Comparison of ENCODE assay signal across 26 cellular contexts in the genomic region with DNA sequence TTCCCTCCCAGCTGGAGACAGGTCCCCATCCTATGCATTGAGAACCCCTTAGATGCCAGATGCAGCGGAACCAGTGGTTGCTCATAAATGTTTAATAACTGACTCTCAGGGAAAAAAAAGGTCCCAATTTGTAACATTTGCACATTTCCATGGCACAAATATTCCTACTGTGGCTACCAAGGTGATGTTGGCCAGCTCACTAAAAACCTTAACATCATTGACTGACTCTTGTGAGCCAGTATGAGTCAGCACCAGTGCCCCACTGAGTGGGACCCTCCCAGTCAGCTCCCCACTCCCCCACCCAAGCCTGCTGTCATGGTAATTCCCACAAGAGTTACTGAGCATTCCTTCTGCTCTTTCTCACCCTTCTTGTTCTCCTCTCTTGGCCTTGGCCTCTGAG. TPM values are rescaled to one million over a fixed set of nuclear protein-coding genes. Genes with fewer than 3 reads are reported as not detected.
DNase-seq lines count a peak whose midpoint lies in the region; ATAC-seq, FAIRE-seq and TF ChIP-seq lines count a peak whose summit lies in the region.
"Had no signal": no experiment of that assay in that cellular context is flagged by ENCODE, and none has a peak within 500 bp of the region (broad histone marks: within the 10 kb centered on the region; RNA-seq: fewer than 3 reads in every experiment).

No MANE protein-coding gene starts in this region.

- H3K27ac ChIP-seq in GM23338 (ENCODE audit: low read depth) (no peak overlapping the region), GM12878 (ENCODE audit: control insufficient read depth, insufficient read depth) (no peak overlapping the region), H1 (ENCODE audit: low read depth, low read length) (no peak overlapping the region)
- H3K27ac ChIP-seq: 22Rv1, BLaER1, C4-2B had no signal

- no peak for ATAC-seq in activated CD4-positive, alpha-beta T cell treated with anti-CD3 and anti-CD28 coated beads for 36 hours
- ATAC-seq in GM23338 (no peak), GM12878 (no peak)

- no peaks in the 10 kb centered on the region for H3K27me3 Mint-ChIP-seq in activated CD4-positive, alpha-beta T cell treated with anti-CD3 and anti-CD28 coated beads for 36 hours
- peaks cover 1% of the 10 kb centered on the region for H3K27me3 Mint-ChIP-seq in GM23338 (ENCODE audit: insufficient read depth, low read depth, poor library complexity)
- H3K27me3 Mint-ChIP-seq: B cell had no signal

- in situ Hi-C loops in GM12878 (cut with MboI), result no loop called here

- no peaks in the 10 kb centered on the region for H3K9me3 ChIP-seq in GM12878 (replicated peaks; ENCODE audit: control insufficient read depth, insufficient read depth, low read length)
- no peaks in the 10 kb centered on the region for H3K9me3 ChIP-seq in H1 (ENCODE audit: insufficient read depth in 2 of 2, low read depth in 1 of 2, low read length in 1 of 2)
- H3K9me3 ChIP-seq: BLaER1 had no signal

- no peak overlapping the region for H3K14ac ChIP-seq in H1 (ENCODE audit: insufficient read length)

- H3K4ac ChIP-seq in H1 (replicated peaks; ENCODE audit: insufficient read length, low read depth, low read length), result no peak overlapping the region

- intact Hi-C loops in activated CD4-positive, alpha-beta T cell treated with anti-CD3 and anti-CD28 coated beads for 36 hours (cut with DNase I, micrococcal nuclease), result no loop called here
- intact Hi-C loops in GM12878 (cut with micrococcal nuclease; ENCODE audit: unreplicated experiment), result no loop called here

- no peaks in the 10 kb centered on the region for H3K9me3 Mint-ChIP-seq in activated CD4-positive, alpha-beta T cell treated with anti-CD3 and anti-CD28 coated beads for 36 hours (ENCODE audit: low read depth)
- no peaks in the 10 kb centered on the region for H3K9me3 Mint-ChIP-seq in GM23338
- H3K9me3 Mint-ChIP-seq: CD4-positive, CD25-positive, alpha-beta regulatory T cell had no signal

- H3K56ac ChIP-seq in H1 (replicated peaks; ENCODE audit: insufficient read length, low read depth, low read length), result no peak overlapping the region

- TF ChIP-seq RAD21 in GM12878 (IDR thresholded peaks at IDR 0.05; ENCODE audit: insufficient read depth, low read depth, low read length) (no peak), H1 (IDR thresholded peaks at IDR 0.05 in 1 of 2, conservative IDR thresholded peaks at IDR 0.05 in 1 of 2; ENCODE audit: low read depth in 2 of 2, low read length in 2 of 2) (no peak)

- H3F3A ChIP-seq in GM23338 (replicated peaks; ENCODE audit: low read depth), result no peaks in the 10 kb centered on the region

- DNase-seq in activated CD4-positive, alpha-beta T cell treated with anti-CD3 and anti-CD28 coated beads for 36 hours, result no peak
- DNase-seq in activated CD4-positive, alpha-beta T cell treated with anti-CD3 and anti-CD28 coated beads, Interleukin-2, amount 50 U/mL, for 48 hours, result no peak
- DNase-seq in GM23338 (ENCODE audit: low spot score), result no peak
- no peak for DNase-seq in GM12878 (ENCODE audit: low read depth, low spot score)
- no peak for DNase-seq in H1 (ENCODE audit: low read depth in 1 of 2, low spot score in 2 of 2)
- no peak for DNase-seq in NCI-H2081 (lab: John Stamatoyannopoulos, UW)
- DNase-seq in pons (ENCODE audit: low spot score), result no peak
- DNase-seq in iPS-NIHi11 (ENCODE audit: low spot score), result no peak
- DNase-seq: Calu3; CD4-positive, CD25-positive, alpha-beta regulatory T cell; COR-L47; DMS53; DMS79 treated with DMSO at 0.1 percent for 48 hours; GF-D8; GOT3; H7; HCEC 1CT had no signal

- H3K4me2 ChIP-seq in GM23338, result no peak overlapping the region
- no peak overlapping the region for H3K4me2 ChIP-seq in GM12878 (ENCODE audit: control insufficient read depth, insufficient read depth)
- H3K4me2 ChIP-seq in H1 (ENCODE audit: insufficient read depth in 1 of 2, low read depth in 2 of 2, low read length in 2 of 2), result no peak overlapping the region
- H3K4me2 ChIP-seq: BLaER1 had no signal

- H3K23me2 ChIP-seq in H1 (ENCODE audit: low read depth, low read length), result no peaks in the 10 kb centered on the region

- no peaks in the 10 kb centered on the region for H3K9me2 ChIP-seq in GM23338 (ENCODE audit: insufficient read depth)

- BruUV-seq in GM12878 (replicated peaks; lab: Mats Ljungman, UMichigan), result no TSS peak

- FAIRE-seq in GM12878 (lab: Jason Lieb, UNC) (no peak), H1 (lab: Jason Lieb, UNC) (no peak)
- FAIRE-seq: A204.1, GM12892, GM19239 had no signal

- H2BK15ac ChIP-seq in H1 (ENCODE audit: low read length), result peak overlapping the region; percentile 61; the same call in 1 of the 2 replicates

- H3K36me3 ChIP-seq in GM23338 (ENCODE audit: insufficient read depth), result no peaks in the 10 kb centered on the region
- H3K36me3 ChIP-seq in GM12878 (ENCODE audit: control insufficient read depth in 2 of 2, insufficient read depth in 2 of 2, low read length in 1 of 2), result no peaks in the 10 kb centered on the region
- no peaks in the 10 kb centered on the region for H3K36me3 ChIP-seq in H1 (ENCODE audit: control insufficient read depth in 2 of 4, insufficient read depth in 4 of 4, low read length in 3 of 4)
- H3K36me3 ChIP-seq: BLaER1 had no signal

- no peak overlapping the region for H2AK5ac ChIP-seq in H1 (ENCODE audit: low read depth, low read length)

- no peaks in the 10 kb centered on the region for H3K79me1 ChIP-seq in H1 (ENCODE audit: low read depth, low read length)

- H3K4me1 Mint-ChIP-seq in activated CD4-positive, alpha-beta T cell treated with anti-CD3 and anti-CD28 coated beads for 36 hours, result peaks cover 20% of the 10 kb centered on the region
- H3K4me1 Mint-ChIP-seq in GM23338, result no peaks in the 10 kb centered on the region

- H3K18ac ChIP-seq in H1 (ENCODE audit: extremely low read depth, low read length), result no peak overlapping the region

- no peak overlapping the region for H4K5ac ChIP-seq in H1 (ENCODE audit: insufficient read length, low read depth, low read length)

- TF ChIP-seq CTCF in GM23338 (conservative IDR thresholded peaks at IDR 0.05; ENCODE audit: low read depth in 2 of 2), result no peak
- TF ChIP-seq CTCF in GM12878 (IDR thresholded peaks at IDR 0.05 in 2 of 3, conservative IDR thresholded peaks at IDR 0.05 in 1 of 3; ENCODE audit: control insufficient read depth in 2 of 3, extremely low read depth in 1 of 3, insufficient read depth in 1 of 3, low read depth in 3 of 3, low read length in 3 of 3), result no peak
- TF ChIP-seq CTCF in H1 (IDR thresholded peaks at IDR 0.05; ENCODE audit: control extremely low read depth in 1 of 3, insufficient read depth in 1 of 3, low read depth in 1 of 3, low read length in 3 of 3), result no peak

- no peak overlapping the region for H2BK12ac ChIP-seq in H1 (ENCODE audit: low read depth, low read length)

- no peak overlapping the region for H3K23ac ChIP-seq in H1 (ENCODE audit: insufficient read length)

- H2AFZ ChIP-seq in GM23338 (no peak overlapping the region), GM12878 (ENCODE audit: control insufficient read depth, low read depth, low read length) (no peak overlapping the region), H1 (ENCODE audit: low read length) (no peak overlapping the region)

- H4K8ac ChIP-seq in H1 (ENCODE audit: extremely low read depth, insufficient read depth, low read length), result no peak overlapping the region

- H3K27me3 ChIP-seq in GM23338 (ENCODE audit: insufficient read depth) (no peaks in the 10 kb centered on the region), GM12878 (replicated peaks in 1 of 2; ENCODE audit: control insufficient read depth in 2 of 2, insufficient read depth in 2 of 2, low read length in 1 of 2) (no peaks in the 10 kb centered on the region), H1 (replicated peaks in 1 of 4; ENCODE audit: control insufficient read depth in 3 of 4, extremely low read depth in 1 of 4, insufficient read depth in 3 of 4, low read length in 3 of 4) (no peaks in the 10 kb centered on the region)
- H3K27me3 ChIP-seq: BLaER1 had no signal

- H3K4me3 ChIP-seq in GM23338 (no peak overlapping the region), GM12878 (no peak overlapping the region), H1 (ENCODE audit: extremely low read depth in 1 of 4, insufficient read depth in 2 of 4, low read depth in 3 of 4, low read length in 4 of 4) (no peak overlapping the region)
- H3K4me3 ChIP-seq: BLaER1 had no signal

- CTCF ChIA-PET in activated CD4-positive, alpha-beta T cell treated with anti-CD3 and anti-CD28 coated beads for 36 hours (lab: Charles Lee), result interaction anchor here (0.6 to 1.5 kb wide), 2 partner anchors 14 to 437 kb away, joined by 3 read pairs; no protein-coding TSS in a partner anchor
- CTCF ChIA-PET in GM12878 (lab: Yijun Ruan, JAX), result no interaction called here
- CTCF ChIA-PET in H1 (lab: Charles Lee; ENCODE audit: partially characterized antibody), result interaction anchor here (0.6 to 1.2 kb wide), 2 partner anchors 50 to 954 kb away, joined by 3 to 4 read pairs; no protein-coding TSS in a partner anchor

- POLR2A ChIA-PET in activated CD4-positive, alpha-beta T cell treated with anti-CD3 and anti-CD28 coated beads for 36 hours (lab: Charles Lee), result interaction anchor here (0.7 kb wide), 1 partner anchor 47 kb away, joined by 3 read pairs; no protein-coding TSS in a partner anchor
- POLR2A ChIA-PET in GM12878 (lab: Charles Lee), result no interaction called here
- POLR2A ChIA-PET in H1 (lab: Charles Lee; ENCODE audit: partially characterized antibody), result interaction anchor here (1.2 to 3.0 kb wide), 2 partner anchors 12 to 14 kb away, joined by 3 to 8 read pairs; no protein-coding TSS in a partner anchor

- H3K9ac ChIP-seq in GM12878 (ENCODE audit: control insufficient read depth, insufficient read depth, low read length), result no peak overlapping the region
- no peak overlapping the region for H3K9ac ChIP-seq in H1 (replicated peaks in 1 of 4; ENCODE audit: extremely low read depth in 1 of 4, low read depth in 3 of 4, low read length in 3 of 4)
- H3K9ac ChIP-seq: BLaER1 had no signal

- no peaks in the 10 kb centered on the region for H3K79me2 ChIP-seq in GM23338 (replicated peaks; ENCODE audit: insufficient read depth)
- H3K79me2 ChIP-seq in GM12878 (ENCODE audit: control insufficient read depth, insufficient read depth, low read length), result no peaks in the 10 kb centered on the region
- H3K79me2 ChIP-seq in H1 (ENCODE audit: control insufficient read depth in 1 of 2, insufficient read depth in 2 of 2, low read length in 2 of 2), result no peaks in the 10 kb centered on the region

- H3K4me3 Mint-ChIP-seq in activated CD4-positive, alpha-beta T cell treated with anti-CD3 and anti-CD28 coated beads for 36 hours, result no peak overlapping the region
- no peak overlapping the region for H3K4me3 Mint-ChIP-seq in GM23338
- H3K4me3 Mint-ChIP-seq: B cell; CD4-positive, CD25-positive, alpha-beta regulatory T cell had no signal

- TF ChIP-seq POLR2A in GM12878 (IDR thresholded peaks at IDR 0.05; ENCODE audit: low read depth, low read length) (no peak), H1 (IDR thresholded peaks at IDR 0.05; ENCODE audit: control extremely low read depth in 1 of 2, low read depth in 2 of 2, low read length in 2 of 2) (no peak)

- SMC1A ChIA-PET in GM12878 (lab: Charles Lee; ENCODE audit: uncharacterized antibody, unreplicated experiment), result no interaction called here

- RAD21 ChIA-PET in GM12878 (lab: Charles Lee; ENCODE audit: unreplicated experiment), result no interaction called here

- H2BK20ac ChIP-seq in H1 (ENCODE audit: low read length), result no peak overlapping the region

- H4K20me1 ChIP-seq in GM23338 (replicated peaks; ENCODE audit: insufficient read depth) (no peaks in the 10 kb centered on the region), GM12878 (ENCODE audit: control insufficient read depth, insufficient read depth) (no peaks in the 10 kb centered on the region), H1 (replicated peaks in 1 of 2; ENCODE audit: control insufficient read depth in 1 of 2, insufficient read depth in 2 of 2, low read length in 2 of 2) (no peaks in the 10 kb centered on the region)
- H4K20me1 ChIP-seq: BLaER1 had no signal

- TF ChIP-seq EP300 in GM12878 (IDR thresholded peaks at IDR 0.05; ENCODE audit: borderline replicate concordance in 1 of 2, control insufficient read depth in 1 of 2, low read depth in 2 of 2, low read length in 2 of 2), result no peak
- TF ChIP-seq EP300 in H1 (IDR thresholded peaks at IDR 0.05; ENCODE audit: borderline replicate concordance in 1 of 2, low read depth in 2 of 2, low read length in 2 of 2), result no peak

- H3K36me3 Mint-ChIP-seq in activated CD4-positive, alpha-beta T cell treated with anti-CD3 and anti-CD28 coated beads for 36 hours (ENCODE audit: low read depth), result no peaks in the 10 kb centered on the region
- no peaks in the 10 kb centered on the region for H3K36me3 Mint-ChIP-seq in GM23338 (ENCODE audit: low read depth)
- H3K36me3 Mint-ChIP-seq: CD4-positive, CD25-positive, alpha-beta regulatory T cell had no signal

- H3K4me1 ChIP-seq in GM23338 (ENCODE audit: insufficient read depth) (no peaks in the 10 kb centered on the region), GM12878 (ENCODE audit: control insufficient read depth, insufficient read depth, low read length) (0 out of 2 replicates have a peak, but pooled peaks cover 6% of the 10 kb centered on the region), H1 (replicated peaks in 1 of 4; ENCODE audit: control insufficient read depth in 3 of 4, insufficient read depth in 4 of 4, low read length in 3 of 4) (no peaks in the 10 kb centered on the region)

- no peak overlapping the region for H2BK5ac ChIP-seq in H1 (ENCODE audit: low read depth, low read length)

- H4K91ac ChIP-seq in H1 (replicated peaks; ENCODE audit: insufficient read length, low read length), result no peak overlapping the region

- H2BK120ac ChIP-seq in H1 (replicated peaks; ENCODE audit: low read depth, low read length), result no peak overlapping the region

- peak overlapping the region; percentile 13 for H3K27ac Mint-ChIP-seq in activated CD4-positive, alpha-beta T cell treated with anti-CD3 and anti-CD28 coated beads for 36 hours
- peak overlapping the region; percentile 13; the same call in 1 of the 2 replicates for H3K27ac Mint-ChIP-seq in GM23338
- H3K27ac Mint-ChIP-seq: B cell; CD4-positive, CD25-positive, alpha-beta regulatory T cell had no signal

- 93% methylated on average over 1 of the region's 1 CpG for whole genome bisulfite sequencing in GM12878 (ENCODE audit: insufficient coverage, insufficient replicate concordance, low lambda C conversion rate, missing lambda C conversion rate)
- 95% methylated on average over 1 of the region's 1 CpG; no CpG with 5 or more reads in 1 of the 2 experiments for WGBS in H1 (ENCODE audit: extremely low coverage in 1 of 2, insufficient coverage in 1 of 2, insufficient read length in 1 of 2, insufficient replicate concordance in 2 of 2, low coverage in 1 of 2, low lambda C conversion rate in 2 of 2, missing lambda C conversion rate in 1 of 2), 2 experiments

RNA-seq across cellular contexts. Expression of a gene that starts 26.9 kb away (rescaled TPM):
- 10 to 100 TPM; 41.8 to 66.7 TPM for total RNA-seq in activated CD4-positive, alpha-beta T cell treated with anti-CD3 and anti-CD28 coated beads for 36 hours
- total RNA-seq in GM23338 (2014; rRNA removed; shearing (Covaris generic)), result 1.7 and 2.0 TPM in 2 replicates
- polyA plus RNA-seq in GM23338 (2016; fragmentation: Nextera tagmentation; extraction: Ambion mirVana), result 0.57 and 0.95 TPM in 2 replicates
- 34.8 and 36.0 TPM in 2 replicates for total RNA-seq in GM12878 (2013; cell fraction: nucleolus; rRNA removed)
- 12.4 and 13.5 TPM in 2 replicates for total RNA-seq in GM12878 (2014; rRNA removed)
- 6.6 and 6.9 TPM in 2 replicates for total RNA-seq in GM12878 (2014; rRNA removed; fragmentation: Illumina TruSeq; extraction: Trizol)
- total RNA-seq in GM12878 (2021), result 13.2 and 14.4 TPM in 2 replicates
- 5.3 TPM for polyA plus RNA-seq in GM12878 (2011; ENCODE audit: low read depth)
- polyA plus RNA-seq in GM12878 (2011; rRNA removed), result 9.0 and 18.1 TPM in 2 replicates
- 22.6 and 28.7 TPM in 2 replicates for polyA plus RNA-seq in GM12878 (2011; cell fraction: cytosol; rRNA removed)
- 57.1 and 62.8 TPM in 2 replicates for polyA plus RNA-seq in GM12878 (2011; cell fraction: nucleus; rRNA removed)
- polyA plus RNA-seq in GM12878 (2012), result 12.7 and 15.4 TPM in 2 replicates
- polyA plus RNA-seq in GM12878 (2014; fragmentation: Illumina TruSeq; extraction: Trizol), result 2.9 and 6.3 TPM in 2 replicates
- 1 to 10 TPM in 1 of 2 experiments, under 1 TPM in 1; 0.26 to 1.2 TPM for polyA plus RNA-seq in GM12878 (2014; fragmentation: Nextera tagmentation; extraction: Ambion mirVana)
- polyA plus RNA-seq in GM12878 (2014; rRNA removed), result 13.2 and 14.0 TPM in 2 replicates
- polyA plus RNA-seq in GM12878 (2016; fragmentation: Nextera tagmentation; extraction: Ambion mirVana), result 10 to 100 TPM; 12.4 to 12.8 TPM
- 14.0 and 32.9 TPM in 2 replicates for polyA minus RNA-seq in GM12878 (2011; rRNA and poly(A)+ RNA removed)
- 10.2 and 12.8 TPM in 2 replicates for polyA minus RNA-seq in GM12878 (2011; cell fraction: cytosol; rRNA and poly(A)+ RNA removed)
- polyA minus RNA-seq in GM12878 (2011; cell fraction: nucleus; rRNA and poly(A)+ RNA removed), result 15.8 and 24.4 TPM in 2 replicates
- 1.4 and 1.9 TPM in 2 replicates for total RNA-seq in H1 (2021; fragmentation: NEBNext Ultra II Directional; extraction: Animal tissue kit (Norgen Biotek cat#: 25700))
- 1.4 and 2.3 TPM in 2 replicates for polyA plus RNA-seq in H1 (2011; rRNA removed)
- 2.0 TPM for polyA plus RNA-seq in H1 (2011; cell fraction: cytosol; rRNA removed)
- 3.2 TPM for polyA plus RNA-seq in H1 (2011; cell fraction: nucleus; rRNA removed)
- polyA plus RNA-seq in H1 (2012, experiment 1 of 2), result 0.73 to 1.6 TPM (median 1.2 TPM) in 4 replicates
- polyA plus RNA-seq in H1 (2012, experiment 2 of 2), result 1.0 TPM
- polyA plus RNA-seq in H1 (2013, experiment 1 of 2), result 0.51 TPM
- 0.53 TPM for polyA plus RNA-seq in H1 (2013, experiment 2 of 2)
- polyA minus RNA-seq in H1 (2011; rRNA and poly(A)+ RNA removed), result 1.4 and 1.6 TPM in 2 replicates
- polyA minus RNA-seq in H1 (2011; cell fraction: cytosol; rRNA and poly(A)+ RNA removed), result 2.0 TPM
- polyA minus RNA-seq in H1 (2011; cell fraction: nucleus; rRNA and poly(A)+ RNA removed), result 1.4 TPM
- total RNA-seq: G401 had no signal
- polyA plus RNA-seq: AG04450 had no signal

RNA-seq across cellular contexts. Expression of a gene that starts 42.6 kb away (rescaled TPM):
- 1 to 10 TPM; 7.2 to 9.8 TPM for total RNA-seq in activated CD4-positive, alpha-beta T cell treated with anti-CD3 and anti-CD28 coated beads for 36 hours
- 17.1 and 19.4 TPM in 2 replicates for total RNA-seq in GM23338 (2014; rRNA removed; shearing (Covaris generic))
- polyA plus RNA-seq in GM23338 (2016; fragmentation: Nextera tagmentation; extraction: Ambion mirVana) (4.2 and 5.1 TPM in 2 replicates), GM12878 (2011; rRNA removed) (5.0 and 7.2 TPM in 2 replicates), GM12878 (2014; fragmentation: Illumina TruSeq; extraction: Trizol) (3.7 and 4.3 TPM in 2 replicates), GM12878 (2014; fragmentation: Nextera tagmentation; extraction: Ambion mirVana) (1 to 10 TPM in 1 of 2 experiments, under 1 TPM in 1; 0.95 to 1.4 TPM), GM12878 (2014; rRNA removed) (1.9 and 2.1 TPM in 2 replicates), GM12878 (2016; fragmentation: Nextera tagmentation; extraction: Ambion mirVana) (1 to 10 TPM; 2.8 to 2.9 TPM), H1 (2011; rRNA removed) (0.55 and 1.3 TPM in 2 replicates)
- total RNA-seq in GM12878 (2013; cell fraction: nucleolus; rRNA removed), result 29.5 and 29.9 TPM in 2 replicates
- total RNA-seq in GM12878 (2014; rRNA removed) (5.4 and 6.0 TPM in 2 replicates), GM12878 (2014; rRNA removed; fragmentation: Illumina TruSeq; extraction: Trizol) (7.8 TPM in 2 replicates), GM12878 (2021) (3.5 and 4.1 TPM in 2 replicates)
- polyA plus RNA-seq in GM12878 (2011; ENCODE audit: low read depth), result 1.4 TPM
- 1.2 and 1.7 TPM in 2 replicates for polyA plus RNA-seq in GM12878 (2011; cell fraction: cytosol; rRNA removed)
- polyA plus RNA-seq in GM12878 (2011; cell fraction: nucleus; rRNA removed), result 2.4 and 2.8 TPM in 2 replicates
- polyA plus RNA-seq in GM12878 (2012), result 1.9 and 2.0 TPM in 2 replicates
- polyA minus RNA-seq in GM12878 (2011; rRNA and poly(A)+ RNA removed), result 9.0 and 11.8 TPM in 2 replicates
- 4.5 and 4.9 TPM in 2 replicates for polyA minus RNA-seq in GM12878 (2011; cell fraction: cytosol; rRNA and poly(A)+ RNA removed)
- 5.3 and 7.8 TPM in 2 replicates for polyA minus RNA-seq in GM12878 (2011; cell fraction: nucleus; rRNA and poly(A)+ RNA removed)
- total RNA-seq in H1 (2021; fragmentation: NEBNext Ultra II Directional; extraction: Animal tissue kit (Norgen Biotek cat#: 25700)), result 11.5 and 11.8 TPM in 2 replicates
- polyA plus RNA-seq in H1 (2011; cell fraction: cytosol; rRNA removed), result 2.0 TPM
- polyA plus RNA-seq in H1 (2011; cell fraction: nucleus; rRNA removed), result 1.2 TPM
- 2.3 to 3.8 TPM (median 2.9 TPM) in 4 replicates for polyA plus RNA-seq in H1 (2012, experiment 1 of 2)
- polyA plus RNA-seq in H1 (2012, experiment 2 of 2), result 0.17 TPM
- 4.7 TPM for polyA plus RNA-seq in H1 (2013, experiment 1 of 2)
- 4.7 TPM for polyA plus RNA-seq in H1 (2013, experiment 2 of 2)
- polyA minus RNA-seq in H1 (2011; rRNA and poly(A)+ RNA removed), result 11.8 and 20.3 TPM in 2 replicates
- 9.2 TPM for polyA minus RNA-seq in H1 (2011; cell fraction: cytosol; rRNA and poly(A)+ RNA removed)
- 18.3 TPM for polyA minus RNA-seq in H1 (2011; cell fraction: nucleus; rRNA and poly(A)+ RNA removed)
